20 cellular contexts compared by ENCODE assay signal in the genomic region with DNA sequence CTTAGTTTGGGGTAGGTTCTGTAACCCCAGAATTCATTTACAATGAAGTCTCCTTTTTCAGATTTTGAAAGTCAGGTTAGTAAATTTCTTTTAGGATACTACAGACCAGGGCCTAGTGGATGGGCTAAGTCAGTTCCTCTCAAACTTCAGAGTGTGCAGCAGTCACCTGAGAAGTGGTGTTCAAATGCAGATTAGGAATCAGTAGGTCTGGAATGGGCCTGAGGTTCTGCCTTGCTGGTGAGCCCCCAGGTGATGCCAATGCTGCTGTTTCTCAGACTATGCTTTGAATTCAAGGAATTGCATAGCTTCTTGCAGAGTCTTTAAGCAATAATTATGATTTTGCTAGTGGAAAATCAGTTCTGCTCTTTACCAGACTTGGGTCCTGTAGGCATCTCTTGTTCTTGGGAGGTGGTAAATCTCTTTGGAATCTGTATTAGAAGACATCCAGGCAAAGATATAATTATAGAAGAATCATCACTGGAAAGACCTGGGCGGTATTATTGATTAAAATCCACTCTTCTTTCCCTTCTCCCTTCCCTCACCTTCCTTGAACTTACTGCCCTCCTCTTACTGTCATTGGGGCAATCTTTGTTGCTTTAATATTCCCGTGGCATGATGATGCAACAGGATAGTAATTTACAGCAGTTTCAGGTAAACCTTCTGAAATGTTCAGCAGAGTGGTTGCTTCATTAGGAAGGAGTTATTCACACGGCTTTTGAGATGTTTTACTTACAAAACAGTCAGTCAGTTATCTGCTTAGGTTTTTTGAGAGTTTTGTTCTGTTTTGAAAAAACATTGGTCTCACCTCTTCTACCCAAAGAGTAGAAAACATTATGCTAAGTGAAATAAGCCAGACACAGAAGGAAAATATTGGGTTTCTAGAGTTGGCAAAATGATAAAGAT.
A peak's percentile ranks its signal among the peaks of the same experiment; 100 is the strongest.
DNase-seq lines count a peak whose midpoint lies in the region; ATAC-seq, FAIRE-seq and TF ChIP-seq lines count a peak whose summit lies in the region.
"Had no signal": no experiment of that assay in that cellular context is flagged by ENCODE, and none has a peak within 500 bp of the region (broad histone marks: within the 10 kb centered on the region; RNA-seq: fewer than 3 reads in every experiment).

No MANE protein-coding gene starts in this region.

- no peak overlapping the region for H3K4me3 Mint-ChIP-seq in activated CD8-positive, alpha-beta T cell treated with anti-CD3 and anti-CD28 coated beads for 36 hours
- no peak overlapping the region for H3K4me3 Mint-ChIP-seq in activated CD8-positive, alpha-beta T cell treated with anti-CD3 and anti-CD28 coated beads, Interleukin-2, amount 10 ng/mL, durations not matched to agents 7 days and 5 days
- H3K4me3 Mint-ChIP-seq: stimulated activated naive B cell treated with anti-CD40 and anti-IgM and Interleukin-4, amounts not matched to agents 10 μg/mL and 1 μg/mL and 100 μg/mL, for 72 hours had no signal

- no peak overlapping the region for H2AK5ac ChIP-seq in mesendoderm (ENCODE audit: low read length)

- H3K4me1 Mint-ChIP-seq in activated CD8-positive, alpha-beta T cell treated with anti-CD3 and anti-CD28 coated beads for 36 hours (ENCODE audit: low read depth) = peaks cover 7% of the 10 kb centered on the region
- peaks cover under 1% of the 10 kb centered on the region for H3K4me1 Mint-ChIP-seq in activated CD8-positive, alpha-beta T cell treated with anti-CD3 and anti-CD28 coated beads, Interleukin-2, amount 10 ng/mL, durations not matched to agents 7 days and 5 days (ENCODE audit: low read depth)
- H3K4me1 Mint-ChIP-seq: stimulated activated naive B cell treated with anti-CD40 and anti-IgM and Interleukin-4, amounts not matched to agents 10 μg/mL and 1 μg/mL and 100 μg/mL, for 72 hours had no signal

- no peaks in the 10 kb centered on the region for H3K9me1 ChIP-seq in K562 (ENCODE audit: control insufficient read depth, insufficient read depth, low read length)

- H3K18ac ChIP-seq in mesendoderm (ENCODE audit: low read length) = no peak overlapping the region

- no peak overlapping the region for H2BK5ac ChIP-seq in mesendoderm (ENCODE audit: low read length)

- 35% methylated on average over 3 of the region's 3 CpGs for WGBS in K562 (ENCODE audit: insufficient coverage, low coverage, missing lambda C conversion rate)
- no CpG with 5 or more reads among the region's 3 CpGs for WGBS in mesendoderm (ENCODE audit: extremely low coverage, insufficient coverage, low lambda C conversion rate)
- WGBS in thyroid gland, 2 donors = 90 to 94% methylated on average over 3 of the region's 3 CpGs

- H4K20me1 ChIP-seq in K562 (replicated peaks; ENCODE audit: control insufficient read depth, insufficient read depth, low read length) = no peaks in the 10 kb centered on the region

- no peak overlapping the region for H2BK15ac ChIP-seq in mesendoderm (replicated peaks; ENCODE audit: low read depth)

- no peak overlapping the region; a peak in 1 of 4 replicates for H3K9ac ChIP-seq in K562 (ENCODE audit: insufficient read depth in 1 of 2, low read depth in 2 of 2, low read length in 2 of 2)
- H3K9ac ChIP-seq in mesendoderm (ENCODE audit: low read length) = no peak overlapping the region

- H3K36me3 ChIP-seq in K562 (ENCODE audit: control insufficient read depth, insufficient read depth, low read length) = peaks cover 11% of the 10 kb centered on the region
- H3K36me3 ChIP-seq in mesendoderm (ENCODE audit: control insufficient read depth, insufficient read depth, low read length) = no peaks in the 10 kb centered on the region
- H3K36me3 ChIP-seq in thyroid gland = no peaks in the 10 kb centered on the region
- H3K36me3 ChIP-seq: adrenal gland, colonic mucosa had no signal

- H3K4me2 ChIP-seq in K562 (ENCODE audit: insufficient read depth, low read length) = no peak overlapping the region
- H3K4me2 ChIP-seq in mesendoderm (ENCODE audit: low read length) = no peak overlapping the region
- H3K4me2 ChIP-seq: hepatocyte had no signal

- no peak for FAIRE-seq in K562 (lab: Jason Lieb, UNC)
- FAIRE-seq: G401.6, urothelium cell line had no signal

- no peak overlapping the region for H3K4me3 ChIP-seq in K562
- no peak overlapping the region for H3K4me3 ChIP-seq in mesendoderm (ENCODE audit: low read length)
- H3K4me3 ChIP-seq in thyroid gland (replicated peaks in 1 of 3) = no peak overlapping the region
- H3K4me3 ChIP-seq: adrenal gland, colonic mucosa, hepatocyte had no signal

- CTCF ChIA-PET in activated CD8-positive, alpha-beta T cell treated with anti-CD3 and anti-CD28 coated beads for 36 hours (lab: Charles Lee) = interaction anchor here (1.1 to 1.2 kb wide), 2 partner anchors 14 to 40 kb away, joined by 3 read pairs; no protein-coding TSS in a partner anchor
- CTCF ChIA-PET in activated CD8-positive, alpha-beta T cell treated with anti-CD3 and anti-CD28 coated beads, Interleukin-2, amount 10 ng/mL, durations not matched to agents 7 days and 5 days (lab: Charles Lee) = interaction anchor here (0.5 kb wide), 1 partner anchor 14 kb away, joined by 3 read pairs; no protein-coding TSS in a partner anchor
- CTCF ChIA-PET in K562 (lab: Yijun Ruan, JAX; ENCODE audit: low intra/inter-chr PET ratio) = no interaction called here

- H3K27ac Mint-ChIP-seq in activated CD8-positive, alpha-beta T cell treated with anti-CD3 and anti-CD28 coated beads for 36 hours = peak overlapping the region; percentile 83
- no peak overlapping the region for H3K27ac Mint-ChIP-seq in activated CD8-positive, alpha-beta T cell treated with anti-CD3 and anti-CD28 coated beads, Interleukin-2, amount 10 ng/mL, durations not matched to agents 7 days and 5 days
- H3K27ac Mint-ChIP-seq: stimulated activated naive B cell treated with anti-CD40 and anti-IgM and Interleukin-4, amounts not matched to agents 10 μg/mL and 1 μg/mL and 100 μg/mL, for 72 hours had no signal

- ATAC-seq in activated CD8-positive, alpha-beta T cell treated with anti-CD3 and anti-CD28 coated beads for 36 hours = no peak
- ATAC-seq in activated CD8-positive, alpha-beta T cell treated with anti-CD3 and anti-CD28 coated beads, Interleukin-2, amount 10 ng/mL, durations not matched to agents 7 days and 5 days = no peak
- peak; percentile 78 for ATAC-seq in K562
- ATAC-seq: stimulated activated naive B cell treated with anti-CD40 and anti-IgM and Interleukin-4, amounts not matched to agents 10 μg/mL and 1 μg/mL and 100 μg/mL, for 72 hours had no signal

- H3K27me3 ChIP-seq in K562 (ENCODE audit: control insufficient read depth in 2 of 2, insufficient read depth in 2 of 2, low read length in 2 of 2) = no peaks in the 10 kb centered on the region
- H3K27me3 ChIP-seq in mesendoderm (ENCODE audit: insufficient read depth, low read length, poor library complexity) = no peaks in the 10 kb centered on the region
- no peaks in the 10 kb centered on the region for H3K27me3 ChIP-seq in thyroid gland
- H3K27me3 ChIP-seq: adrenal gland, colonic mucosa, hepatocyte had no signal

- DNase-seq in activated CD8-positive, alpha-beta T cell treated with anti-CD3 and anti-CD28 coated beads for 36 hours = no peak
- DNase-seq in activated CD8-positive, alpha-beta T cell treated with anti-CD3 and anti-CD28 coated beads, Interleukin-2, amount 10 ng/mL, durations not matched to agents 7 days and 5 days = no peak
- DNase-seq in K562 (ENCODE audit: extremely low read depth in 1 of 4, low spot score in 3 of 4) = no peak
- peak; percentile 37 for DNase-seq in mesendoderm
- no peak for DNase-seq in NCI-H146 (lab: John Stamatoyannopoulos, UW)
- no peak for DNase-seq in NCI-H2227 (lab: John Stamatoyannopoulos, UW; ENCODE audit: unreplicated experiment)
- no peak for DNase-seq in thyroid gland
- DNase-seq: activated CD8-positive, alpha-beta memory T cell treated with anti-CD3 and anti-CD28 coated beads, Interleukin-2, amount 50 U/mL, for 4 hours; adrenal gland; colonic mucosa; mesenchymal stem cell; NCI-H1092 treated with DMSO at 0.1 percent for 48 hours; NCI-H2227 treated with DMSO at 0.1 percent for 48 hours; nucleus accumbens; stimulated activated naive B cell treated with anti-CD40 and anti-IgM and Interleukin-4, amounts not matched to agents 10 μg/mL and 1 μg/mL and 100 μg/mL, for 72 hours; WERI-Rb-1 had no signal

- no peaks in the 10 kb centered on the region for H3K9me3 Mint-ChIP-seq in activated CD8-positive, alpha-beta T cell treated with anti-CD3 and anti-CD28 coated beads for 36 hours
- no peaks in the 10 kb centered on the region for H3K9me3 Mint-ChIP-seq in activated CD8-positive, alpha-beta T cell treated with anti-CD3 and anti-CD28 coated beads, Interleukin-2, amount 10 ng/mL, durations not matched to agents 7 days and 5 days (ENCODE audit: insufficient read depth)
- H3K9me3 Mint-ChIP-seq: stimulated activated naive B cell treated with anti-CD40 and anti-IgM and Interleukin-4, amounts not matched to agents 10 μg/mL and 1 μg/mL and 100 μg/mL, for 72 hours had no signal

- no peak for TF ChIP-seq EP300 in Ishikawa (IDR thresholded peaks at IDR 0.05; ENCODE audit: borderline replicate concordance)
- peak; percentile 93 for TF ChIP-seq EP300 in K562 (IDR thresholded peaks at IDR 0.05; ENCODE audit: low read length)

- no peak for TF ChIP-seq POLR2A in K562 (conservative IDR thresholded peaks at IDR 0.05)
- no peak for TF ChIP-seq POLR2A in thyroid gland (IDR thresholded peaks at IDR 0.05)

- intact Hi-C loops in activated CD8-positive, alpha-beta T cell treated with anti-CD3 and anti-CD28 coated beads for 36 hours (cut with micrococcal nuclease) = no loop called here
- intact Hi-C loops in K562 (cut with micrococcal nuclease) = no loop called here
- intact Hi-C loops in thyroid gland (cut with DNase I) = no loop called here

- no TSS peak for BruUV-seq in K562 (replicated peaks; lab: Mats Ljungman, UMichigan)

- no peak overlapping the region for H4K5ac ChIP-seq in mesendoderm (ENCODE audit: low read length)

- H3K23ac ChIP-seq in mesendoderm (ENCODE audit: low read length) = no peak overlapping the region

- H3K79me1 ChIP-seq in mesendoderm (ENCODE audit: low read length) = no peaks in the 10 kb centered on the region

- H2AFZ ChIP-seq in K562 (ENCODE audit: low read depth, low read length) = no peak overlapping the region
- H2AFZ ChIP-seq: hepatocyte had no signal

- H3K79me2 ChIP-seq in K562 (ENCODE audit: control insufficient read depth, insufficient read depth, low read length) (no peaks in the 10 kb centered on the region), mesendoderm (ENCODE audit: control insufficient read depth, insufficient read depth, low read length) (no peaks in the 10 kb centered on the region)
- H3K79me2 ChIP-seq: hepatocyte had no signal

- no peak overlapping the region for H3K56ac ChIP-seq in mesendoderm (ENCODE audit: low read length)

- in situ Hi-C loops in K562 (cut with MboI) = no loop called here

- H3K27ac ChIP-seq in K562 (ENCODE audit: extremely low read depth, low read depth, low read length) (no peak overlapping the region; the same call in 2 of the 3 replicates), mesendoderm (ENCODE audit: low read depth, low read length) (no peak overlapping the region), thyroid gland (no peak overlapping the region)
- H3K27ac ChIP-seq: adrenal gland, colonic mucosa, hepatocyte, WERI-Rb-1 had no signal

- H3K9me3 ChIP-seq in K562 (replicated peaks; ENCODE audit: control insufficient read depth, insufficient read depth, low read depth, low read length) (no peaks in the 10 kb centered on the region), thyroid gland (no peaks in the 10 kb centered on the region)
- H3K9me3 ChIP-seq: adrenal gland, colonic mucosa had no signal

- no peak for TF ChIP-seq CTCF in activated CD8-positive, alpha-beta T cell treated with anti-CD3 and anti-CD28 coated beads for 36 hours (IDR thresholded peaks at IDR 0.05)
- TF ChIP-seq CTCF in K562 (IDR thresholded peaks at IDR 0.05 in 2 of 3, conservative IDR thresholded peaks at IDR 0.05 in 1 of 3; ENCODE audit: insufficient read depth in 2 of 3, low read depth in 1 of 3, low read length in 3 of 3) (no peak), thyroid gland (IDR thresholded peaks at IDR 0.05) (no peak)

- H3K4me1 ChIP-seq in K562 (replicated peaks in 1 of 2; ENCODE audit: control insufficient read depth in 2 of 2, insufficient read depth in 2 of 2, low read length in 2 of 2) (peaks cover 0 to 25% of the 10 kb centered on the region in 2 experiments; a peak in 4 of 5 replicates), mesendoderm (ENCODE audit: control insufficient read depth, low read depth, low read length) (peaks cover 5% of the 10 kb centered on the region), thyroid gland (no peaks in the 10 kb centered on the region)
- H3K4me1 ChIP-seq: adrenal gland, colonic mucosa had no signal

- H4K8ac ChIP-seq in mesendoderm (ENCODE audit: low read depth, low read length) = no peak overlapping the region

- POLR2A ChIA-PET in activated CD8-positive, alpha-beta T cell treated with anti-CD3 and anti-CD28 coated beads for 36 hours (lab: Charles Lee) = no interaction called here
- POLR2A ChIA-PET in activated CD8-positive, alpha-beta T cell treated with anti-CD3 and anti-CD28 coated beads, Interleukin-2, amount 10 ng/mL, durations not matched to agents 7 days and 5 days (lab: Charles Lee) = no interaction called here
- POLR2A ChIA-PET in K562 (lab: Yijun Ruan, JAX) = interaction anchor here (1.3 to 1.9 kb wide), 4 partner anchors 9 to 21 kb away, joined by 3 to 6 read pairs (median 4); no protein-coding TSS in a partner anchor

- H3K36me3 Mint-ChIP-seq in activated CD8-positive, alpha-beta T cell treated with anti-CD3 and anti-CD28 coated beads for 36 hours (ENCODE audit: low read depth) = peaks cover 5% of the 10 kb centered on the region
- peaks cover 8% of the 10 kb centered on the region for H3K36me3 Mint-ChIP-seq in activated CD8-positive, alpha-beta T cell treated with anti-CD3 and anti-CD28 coated beads, Interleukin-2, amount 10 ng/mL, durations not matched to agents 7 days and 5 days (ENCODE audit: low read depth)

- no peak overlapping the region for H2BK120ac ChIP-seq in mesendoderm (ENCODE audit: low read depth, low read length)

- TF ChIP-seq RAD21 in Ishikawa (IDR thresholded peaks at IDR 0.05; ENCODE audit: low read depth) (no peak), K562 (CRISPR knock-in tag; conservative IDR thresholded peaks at IDR 0.05 in 1 of 2, IDR thresholded peaks at IDR 0.05 in 1 of 2) (0 out of 4 replicates have a peak, but pooled peaks of 1 of the 2 experiments have one; percentile 32)

- H3K4ac ChIP-seq in mesendoderm (ENCODE audit: low read depth, low read length) = no peak overlapping the region

- no peaks in the 10 kb centered on the region for H3K27me3 Mint-ChIP-seq in activated CD8-positive, alpha-beta T cell treated with anti-CD3 and anti-CD28 coated beads for 36 hours
- H3K27me3 Mint-ChIP-seq in activated CD8-positive, alpha-beta T cell treated with anti-CD3 and anti-CD28 coated beads, Interleukin-2, amount 10 ng/mL, durations not matched to agents 7 days and 5 days (ENCODE audit: low read depth) = no peaks in the 10 kb centered on the region
- H3K27me3 Mint-ChIP-seq: stimulated activated naive B cell treated with anti-CD40 and anti-IgM and Interleukin-4, amounts not matched to agents 10 μg/mL and 1 μg/mL and 100 μg/mL, for 72 hours had no signal
